29 cellular contexts compared by ENCODE assay signal in genomic region chr12:107541001-107541400, GRCh38.
"Had no signal": no experiment of that assay in that cellular context is flagged by ENCODE, and none has a peak within 500 bp of the region (broad histone marks: within the 10 kb centered on the region; RNA-seq: fewer than 3 reads in every experiment).

No MANE protein-coding gene starts in this region.

- H3K27me3 Mint-ChIP-seq: activated naive CD8-positive, alpha-beta T cell treated with anti-CD3 and anti-CD28 coated beads for 36 hours had no signal

- H3K27ac Mint-ChIP-seq: activated CD8-positive, alpha-beta T cell treated with anti-CD3 and anti-CD28 coated beads, Interleukin-2, amount 10 ng/mL, durations not matched to agents 7 days and 5 days; activated naive CD8-positive, alpha-beta T cell treated with anti-CD3 and anti-CD28 coated beads for 36 hours had no signal

- H3K4me3 Mint-ChIP-seq: activated CD8-positive, alpha-beta T cell treated with anti-CD3 and anti-CD28 coated beads, Interleukin-2, amount 10 ng/mL, durations not matched to agents 7 days and 5 days; activated naive CD8-positive, alpha-beta T cell treated with anti-CD3 and anti-CD28 coated beads for 36 hours had no signal

- DNase-seq: activated CD4-positive, alpha-beta T cell treated with anti-CD3 and anti-CD28 coated beads for 1 hour; activated CD4-positive, alpha-beta T cell treated with anti-CD3 and anti-CD28 coated beads for 48 hours; activated CD4-positive, alpha-beta T cell treated with anti-CD3 and anti-CD28 coated beads, Interleukin-2, amount 50 U/mL, for 48 hours; activated CD4-positive, CD25-positive, alpha-beta regulatory T cell; activated CD8-positive, alpha-beta memory T cell treated with anti-CD3 and anti-CD28 coated beads, Interleukin-2, amount 50 U/mL, for 4 hours; activated CD8-positive, alpha-beta T cell treated with anti-CD3 and anti-CD28 coated beads, Interleukin-2, amount 10 ng/mL, durations not matched to agents 7 days and 5 days; activated gamma-delta T cell treated with Interleukin-2 at 50 U/mL for 16 hours; activated naive CD4-positive, alpha-beta T cell treated with anti-CD3 and anti-CD28 coated beads, Interleukin-2, amount 50 U/mL, for 16 hours; activated naive CD8-positive, alpha-beta T cell treated with anti-CD3 and anti-CD28 coated beads for 36 hours; activated T-cell treated with anti-CD3 and anti-CD28 coated beads, Interleukin-2, amount 50 U/mL, for 1 hour; amniotic stem cell; aorta; brain microvascular endothelial cell; central memory CD4-positive, alpha-beta T cell; MM.1S; MV-4-11; NCI-H1092; NCI-H1436 treated with DMSO at 0.1 percent for 48 hours; NCI-H1694 treated with DMSO at 0.1 percent for 48 hours; NCI-H2029; NCI-H345; NCI-H526; NCI-H748 treated with DMSO at 0.1 percent for 48 hours; NK-92 treated with Interleukin-12 subunit alpha and Interleukin-12 subunit beta, amount 100 ng/mL, for 24 hours; OCI-M1; Right ventricle myocardium superior; SW 1271; T-helper 9 cell; WERI-Rb-1 had no signal

- H3K9me3 Mint-ChIP-seq: activated naive CD8-positive, alpha-beta T cell treated with anti-CD3 and anti-CD28 coated beads for 36 hours had no signal
